Comparison of ENCODE assay signal across 10 cellular contexts in genomic region chr3:49217688-49218470, GRCh38. TPM values are rescaled to one million over a fixed set of nuclear protein-coding genes. Genes with fewer than 3 reads are reported as not detected.
DNase-seq lines count a peak whose midpoint lies in the region; TF ChIP-seq lines count a peak whose summit lies in the region.
"Had no signal": no experiment of that assay in that cellular context is flagged by ENCODE, and none has a peak within 500 bp of the region (broad histone marks: within the 10 kb centered on the region; RNA-seq: fewer than 3 reads in every experiment).

No MANE protein-coding gene starts in this region.

- TF ChIP-seq EP300 in esophagus muscularis mucosa (IDR thresholded peaks at IDR 0.05): no peak

- DNase-seq in NCI-H82 treated with DMSO at 0.1 percent for 48 hours (lab: John Stamatoyannopoulos, UW; ENCODE audit: unreplicated experiment) (peak; percentile 72), esophagus muscularis mucosa (ENCODE audit: extremely low spot score) (no peak), myocyte (ENCODE audit: low read depth) (peak; percentile 56), thyroid gland (peak in 1 of 2 donors; percentile 5), HPDE6-E6E7 (ENCODE audit: extremely low spot score) (no peak), NCI-H187 treated with DMSO at 0.1 percent for 48 hours (lab: John Stamatoyannopoulos, UW) (no peak), COLO668 (lab: John Stamatoyannopoulos, UW; ENCODE audit: unreplicated experiment) (no peak)
- no peak for DNase-seq in stimulated activated CD4-positive, alpha-beta T cell treated with anti-CD3 and anti-CD28 coated beads, Interleukin-2, amount 100 ng/mL, for 48 hours
- DNase-seq: activated gamma-delta T cell treated with Interleukin-2 at 50 U/mL for 16 hours had no signal

- no peak for TF ChIP-seq POLR2A in esophagus muscularis mucosa (IDR thresholded peaks at IDR 0.05; ENCODE audit: low read depth)
- TF ChIP-seq POLR2A in thyroid gland (IDR thresholded peaks at IDR 0.05): no peak

- H3K9me3 ChIP-seq in esophagus muscularis mucosa (no peaks in the 10 kb centered on the region), thyroid gland (no peaks in the 10 kb centered on the region)

- no peaks in the 10 kb centered on the region for H3K27me3 ChIP-seq in esophagus muscularis mucosa
- no peaks in the 10 kb centered on the region for H3K27me3 ChIP-seq in thyroid gland

- intact Hi-C loops in esophagus muscularis mucosa (cut with DNase I): no loop called here
- intact Hi-C loops in thyroid gland (cut with DNase I): no loop called here

- H3K4me1 ChIP-seq in esophagus muscularis mucosa: peaks cover 16 to 51% (median 34%) of the 10 kb centered on the region in 4 donors
- H3K4me1 ChIP-seq in thyroid gland: peaks cover 29 to 37% of the 10 kb centered on the region in 2 donors

- 34% methylated on average over 7 of the region's 7 CpGs for WGBS in esophagus muscularis mucosa
- WGBS in thyroid gland, 2 donors: 62 to 81% methylated on average over 7 of the region's 7 CpGs

- no peak overlapping the region for H3K4me3 ChIP-seq in esophagus muscularis mucosa
- no peak overlapping the region for H3K4me3 ChIP-seq in thyroid gland (replicated peaks in 1 of 3)
- H3K4me3 ChIP-seq: GM12878 had no signal

- H3K27ac ChIP-seq in esophagus muscularis mucosa (replicated peaks in 1 of 4) (peak overlapping the region; percentile 79 to 82 (median 81)), thyroid gland (peak overlapping the region; percentile 43 to 83 (median 55))

- peaks cover 0 to 7% (median 2%) of the 10 kb centered on the region in 4 donors for H3K36me3 ChIP-seq in esophagus muscularis mucosa
- H3K36me3 ChIP-seq in thyroid gland: no peaks in the 10 kb centered on the region

- TF ChIP-seq CTCF in esophagus muscularis mucosa (IDR thresholded peaks at IDR 0.05): no peak
- no peak for TF ChIP-seq CTCF in thyroid gland (IDR thresholded peaks at IDR 0.05)

RNA-seq across cellular contexts. Expression of gene KLHDC8B, which starts 46.5 kb away (rescaled TPM):
- 100 to 1,000 TPM in 1 of 4 donors, 10 to 100 TPM in 3; 78.6 to 190 (median 91.2) TPM for total RNA-seq in esophagus muscularis mucosa
- 28.7 and 45.0 TPM in 2 replicates for total RNA-seq in myocyte
- polyA plus RNA-seq in myocyte (2012): 23.1 TPM
- total RNA-seq in thyroid gland: 10 to 100 TPM; 47.0 to 60.9 (median 57.2) TPM

RNA-seq across cellular contexts. Expression of gene CCDC71, which starts 51.7 kb away (rescaled TPM):
- 10 to 100 TPM; 19.9 to 25.6 (median 23.7) TPM for total RNA-seq in esophagus muscularis mucosa
- 34.3 and 35.0 TPM in 2 replicates for total RNA-seq in myocyte
- 22.5 TPM for polyA plus RNA-seq in myocyte (2012)
- 10 to 100 TPM; 35.2 to 63.7 (median 58.5) TPM for total RNA-seq in thyroid gland

RNA-seq across cellular contexts. Expression of gene C3orf62, which starts 59.2 kb away (rescaled TPM):
- total RNA-seq in esophagus muscularis mucosa: 1 to 10 TPM; 3.1 to 8.7 (median 5.8) TPM
- total RNA-seq in myocyte: 1.4 and 1.6 TPM in 2 replicates
- 3.9 TPM for polyA plus RNA-seq in myocyte (2012)
- 1 to 10 TPM; 2.8 to 6.2 (median 3.8) TPM for total RNA-seq in thyroid gland

Comparison
In these comparisons a context has a peak if more than half of its experiments do, and no peak if none do; other contexts are left out.
1. DNase-seq: peak in NCI-H82 treated with DMSO at 0.1 percent for 48 hours (single experiment) and myocyte (single experiment); none in esophagus muscularis mucosa (single experiment), stimulated activated CD4-positive, alpha-beta T cell treated with anti-CD3 and anti-CD28 coated beads, Interleukin-2, amount 100 ng/mL, for 48 hours (0 of 2), HPDE6-E6E7 (single experiment), NCI-H187 treated with DMSO at 0.1 percent for 48 hours (single experiment) and COLO668 (single experiment).